Comparison of ENCODE assay signal across 31 cellular contexts in genomic region chr10:129921065-129921670, GRCh38. TPM values are rescaled to one million over a fixed set of nuclear protein-coding genes. Genes with fewer than 3 reads are reported as not detected.
"Had no signal": no experiment of that assay in that cellular context is flagged by ENCODE, and none has a peak within 500 bp of the region (broad histone marks: within the 10 kb centered on the region; RNA-seq: fewer than 3 reads in every experiment).

No MANE protein-coding gene starts in this region.

- H2AFZ ChIP-seq: hepatocyte had no signal

- H3K27me3 Mint-ChIP-seq: central memory CD8-positive, alpha-beta T cell; dendritic cell treated with granulocyte-macrophage colony-stimulating factor and Interleukin-4, amounts not matched to agents 40 ng/mL and 50 ng/mL, for 4 days had no signal

- H3K9me3 Mint-ChIP-seq: central memory CD8-positive, alpha-beta T cell; dendritic cell treated with granulocyte-macrophage colony-stimulating factor and Interleukin-4, amounts not matched to agents 40 ng/mL and 50 ng/mL, for 4 days; endodermal cell; nephron; stimulated activated effector memory CD8-positive, alpha-beta T cell treated with anti-CD3 and anti-CD28 coated beads, Interleukin-12 subunit alpha, Interleukin-12 subunit beta, amount 100 ng/mL, for 72 hours had no signal

- H3K4me1 ChIP-seq: colonic mucosa, pancreas, right lobe of liver, upper lobe of left lung, uterus had no signal

- H3K4me1 Mint-ChIP-seq: central memory CD8-positive, alpha-beta T cell; naive thymus-derived CD4-positive, alpha-beta T cell; stimulated activated effector memory CD8-positive, alpha-beta T cell treated with anti-CD3 and anti-CD28 coated beads, Interleukin-12 subunit alpha, Interleukin-12 subunit beta, amount 100 ng/mL, for 72 hours had no signal

- H3K9me3 ChIP-seq: colonic mucosa, gastrocnemius medialis, heart left ventricle, neutrophil, pancreas, right lobe of liver, thoracic aorta, tibial nerve, upper lobe of left lung, uterus had no signal

- H3K27ac ChIP-seq: colonic mucosa, epithelial cell of prostate, gastrocnemius medialis, heart left ventricle, hepatocyte, neutrophil, pancreas, right lobe of liver, thoracic aorta, tibial nerve, upper lobe of left lung, uterus had no signal

- H3K4me3 ChIP-seq: colonic mucosa, gastrocnemius medialis, heart left ventricle, hepatocyte, pancreas, right lobe of liver, smooth muscle cell, thoracic aorta, tibial nerve, upper lobe of left lung, uterus had no signal

- H3K4me2 ChIP-seq: hepatocyte, smooth muscle cell had no signal

- H3K27me3 ChIP-seq: colonic mucosa, gastrocnemius medialis, heart left ventricle, hepatocyte, neutrophil, pancreas, right lobe of liver, tibial nerve, upper lobe of left lung, uterus had no signal

- H3K27ac Mint-ChIP-seq: dendritic cell treated with granulocyte-macrophage colony-stimulating factor and Interleukin-4, amounts not matched to agents 40 ng/mL and 50 ng/mL, for 4 days; endodermal cell; naive thymus-derived CD4-positive, alpha-beta T cell; nephron; progenitor cell of endocrine pancreas; stimulated activated effector memory CD8-positive, alpha-beta T cell treated with anti-CD3 and anti-CD28 coated beads, Interleukin-12 subunit alpha, Interleukin-12 subunit beta, amount 100 ng/mL, for 72 hours had no signal

- H3K36me3 ChIP-seq: colonic mucosa, gastrocnemius medialis, neutrophil, pancreas, right lobe of liver, thoracic aorta, tibial nerve, upper lobe of left lung, uterus had no signal

- DNase-seq: colonic mucosa; effector CD8-positive, alpha-beta T cell; endodermal cell; foreskin fibroblast; gastrocnemius medialis; heart left ventricle; left colon; mesendoderm; midbrain; naive thymus-derived CD4-positive, alpha-beta T cell; stimulated activated CD4-positive, alpha-beta T cell treated with anti-CD3 and anti-CD28 coated beads, Interleukin-2, amount 100 ng/mL, for 24 hours; stimulated activated CD4-positive, alpha-beta T cell treated with anti-CD3 and anti-CD28 coated beads, Interleukin-4, amount 100 ng/mL, for 24 hours; stimulated activated naive CD4-positive, alpha-beta T cell treated with Interleukin-2 at 50 U/mL for 16 hours; upper lobe of left lung; uterus had no signal

- H3K79me2 ChIP-seq: hepatocyte had no signal

- H3K36me3 Mint-ChIP-seq: naive thymus-derived CD4-positive, alpha-beta T cell; stimulated activated effector memory CD8-positive, alpha-beta T cell treated with anti-CD3 and anti-CD28 coated beads, Interleukin-12 subunit alpha, Interleukin-12 subunit beta, amount 100 ng/mL, for 72 hours had no signal

- H3K4me3 Mint-ChIP-seq: central memory CD8-positive, alpha-beta T cell; dendritic cell treated with granulocyte-macrophage colony-stimulating factor and Interleukin-4, amounts not matched to agents 40 ng/mL and 50 ng/mL, for 4 days; endodermal cell; naive thymus-derived CD4-positive, alpha-beta T cell; nephron; stimulated activated effector memory CD8-positive, alpha-beta T cell treated with anti-CD3 and anti-CD28 coated beads, Interleukin-12 subunit alpha, Interleukin-12 subunit beta, amount 100 ng/mL, for 72 hours had no signal

RNA-seq across cellular contexts. Expression of gene EBF3, which starts 42.9 kb away (rescaled TPM):
- total RNA-seq: chondrocyte; kidney epithelial cell; liver; naive thymus-derived CD4-positive, alpha-beta T cell; smooth muscle cell had no signal
- polyA plus RNA-seq: naive thymus-derived CD4-positive, alpha-beta T cell; smooth muscle cell had no signal
